Comparison of ENCODE assay signal across 1 cellular context in genomic region chr13:37127706-37128241, GRCh38.
TF ChIP-seq lines count a peak whose summit lies in the region.

No MANE protein-coding gene starts in this region.

TF ChIP-seq in HepG2, 621 proteins besides CTCF, POLR2A, EP300 and RAD21 (continued from another document):
- TF ChIP-seq HNF1A (IDR thresholded peaks at IDR 0.05; ENCODE audit: low read depth) (no peak), HNF1A (CRISPR knock-in tag; IDR thresholded peaks at IDR 0.05; ENCODE audit: borderline replicate concordance) (no peak), ZNF343 (CRISPR knock-in tag; IDR thresholded peaks at IDR 0.05) (no peak), ZNF503 (CRISPR knock-in tag; IDR thresholded peaks at IDR 0.05) (no peak), MAFG (CRISPR knock-in tag; IDR thresholded peaks at IDR 0.05) (no peak), ZNF234 (CRISPR knock-in tag; conservative IDR thresholded peaks at IDR 0.05) (no peak), U2AF2 (IDR thresholded peaks at IDR 0.05; ENCODE audit: low read depth, low read length) (no peak), ZNF207 (IDR thresholded peaks at IDR 0.05; ENCODE audit: borderline replicate concordance) (no peak), SAP130 (CRISPR knock-in tag; IDR thresholded peaks at IDR 0.05; ENCODE audit: low read depth) (no peak), PAWR (CRISPR knock-in tag; IDR thresholded peaks at IDR 0.05; ENCODE audit: borderline replicate concordance) (no peak), ZNF646 (CRISPR knock-in tag; IDR thresholded peaks at IDR 0.05) (no peak), ZNF101 (CRISPR knock-in tag; IDR thresholded peaks at IDR 0.05; ENCODE audit: borderline replicate concordance, low read depth) (no peak), ZNF557 (CRISPR knock-in tag; IDR thresholded peaks at IDR 0.05) (no peak), KLF11 (CRISPR knock-in tag; IDR thresholded peaks at IDR 0.05) (no peak), ZBTB34 (CRISPR knock-in tag; IDR thresholded peaks at IDR 0.05) (no peak), SOX5 (CRISPR knock-in tag; IDR thresholded peaks at IDR 0.05; ENCODE audit: borderline replicate concordance) (no peak), ZNF709 (CRISPR knock-in tag; IDR thresholded peaks at IDR 0.05) (no peak)
